In genomic region chr14:74946659-74947281, GRCh38 we compare ENCODE assay signal across 9 cellular contexts. TPM values are rescaled to one million over a fixed set of nuclear protein-coding genes. Genes with fewer than 3 reads are reported as not detected.
A peak's percentile ranks its signal among the peaks of the same experiment; 100 is the strongest.
DNase-seq lines count a peak whose midpoint lies in the region; ATAC-seq and TF ChIP-seq lines count a peak whose summit lies in the region.
"Had no signal": no experiment of that assay in that cellular context is flagged by ENCODE, and none has a peak within 500 bp of the region (broad histone marks: within the 10 kb centered on the region; RNA-seq: fewer than 3 reads in every experiment).

No MANE protein-coding gene starts in this region.

- no peaks in the 10 kb centered on the region for H3K36me3 Mint-ChIP-seq in activated naive CD4-positive, alpha-beta T cell treated with anti-CD3 and anti-CD28 coated beads, Interleukin-2, amount 10 ng/mL, durations not matched to agents 7 days and 5 days
- no peaks in the 10 kb centered on the region for H3K36me3 Mint-ChIP-seq in MCF 10A (ENCODE audit: insufficient read depth, unreplicated experiment)

- H3K27me3 ChIP-seq in lower lobe of right lung (ENCODE audit: low read depth) (no peaks in the 10 kb centered on the region), upper lobe of right lung (peaks cover 3% of the 10 kb centered on the region), testis (no peaks in the 10 kb centered on the region)

- no peak for TF ChIP-seq CTCF in MCF 10A (IDR thresholded peaks at IDR 0.05; ENCODE audit: unreplicated experiment)
- peak; percentile 4 for TF ChIP-seq CTCF in lower lobe of right lung (IDR thresholded peaks at IDR 0.05)
- TF ChIP-seq CTCF in upper lobe of right lung (IDR thresholded peaks at IDR 0.05), result peak; percentile 3
- TF ChIP-seq CTCF in testis (IDR thresholded peaks at IDR 0.05), result peak in 1 of 3 experiments; percentile 24

- no peak overlapping the region for H3K4me3 Mint-ChIP-seq in activated naive CD4-positive, alpha-beta T cell treated with anti-CD3 and anti-CD28 coated beads, Interleukin-2, amount 10 ng/mL, durations not matched to agents 7 days and 5 days
- no peak overlapping the region for H3K4me3 Mint-ChIP-seq in MCF 10A (ENCODE audit: unreplicated experiment)

- no peak for TF ChIP-seq POLR2A in testis (IDR thresholded peaks at IDR 0.05)

- POLR2A ChIA-PET in MCF 10A (lab: Yijun Ruan, JAX), result interaction anchor here (1.2 kb wide), 1 partner anchor 121 kb away, joined by 3 read pairs; no protein-coding TSS in a partner anchor

- peaks cover 30% of the 10 kb centered on the region for H3K27me3 Mint-ChIP-seq in activated naive CD4-positive, alpha-beta T cell treated with anti-CD3 and anti-CD28 coated beads, Interleukin-2, amount 10 ng/mL, durations not matched to agents 7 days and 5 days
- H3K27me3 Mint-ChIP-seq in MCF 10A (ENCODE audit: insufficient read depth, unreplicated experiment), result no peaks in the 10 kb centered on the region

- H3K27ac ChIP-seq in lower lobe of right lung (no peak overlapping the region), upper lobe of right lung (no peak overlapping the region), testis (peak overlapping the region in 1 of 2 donors; percentile 23)

- H3K9me3 Mint-ChIP-seq in activated naive CD4-positive, alpha-beta T cell treated with anti-CD3 and anti-CD28 coated beads, Interleukin-2, amount 10 ng/mL, durations not matched to agents 7 days and 5 days, result no peaks in the 10 kb centered on the region
- no peaks in the 10 kb centered on the region for H3K9me3 Mint-ChIP-seq in MCF 10A (ENCODE audit: unreplicated experiment)

- CTCF ChIA-PET in activated naive CD4-positive, alpha-beta T cell treated with anti-CD3 and anti-CD28 coated beads, Interleukin-2, amount 10 ng/mL, durations not matched to agents 7 days and 5 days (lab: Charles Lee), result interaction anchor here (0.8 to 5.0 kb wide), 18 partner anchors 12 to 357 kb away, joined by 3 to 88 read pairs (median 4); partner anchors contain the start of gene EIF2B2
- CTCF ChIA-PET in MCF 10A (lab: Yijun Ruan, JAX), result interaction anchor here (0.6 to 6.6 kb wide), 18 partner anchors 9 to 179 kb away, joined by 3 to 69 read pairs (median 4); partner anchors contain the start of genes MLH3 and ZC2HC1C

- H3K4me1 ChIP-seq in lower lobe of right lung (peaks cover 28% of the 10 kb centered on the region), upper lobe of right lung (peaks cover 13% of the 10 kb centered on the region), testis (peaks cover 6% of the 10 kb centered on the region)

- 44 to 57% methylated on average over 5 of the region's 5 CpGs for WGBS in testis, 2 donors

- ATAC-seq in lower lobe of right lung, result no peak
- ATAC-seq in upper lobe of right lung, result no peak
- no peak for ATAC-seq in HG03565 (IDR thresholded peaks at IDR 0.05; ENCODE audit: unreplicated experiment)

- no peaks in the 10 kb centered on the region for H3K9me3 ChIP-seq in lower lobe of right lung
- no peaks in the 10 kb centered on the region for H3K9me3 ChIP-seq in upper lobe of right lung
- no peaks in the 10 kb centered on the region for H3K9me3 ChIP-seq in testis

- H3K4me3 ChIP-seq in lower lobe of right lung (no peak overlapping the region), upper lobe of right lung (no peak overlapping the region), testis (no peak overlapping the region)

- no TSS peak for BruUV-seq in MCF 10A (replicated peaks; lab: Mats Ljungman, UMichigan)

- peak overlapping the region; percentile 42 for H3K27ac Mint-ChIP-seq in activated naive CD4-positive, alpha-beta T cell treated with anti-CD3 and anti-CD28 coated beads, Interleukin-2, amount 10 ng/mL, durations not matched to agents 7 days and 5 days
- H3K27ac Mint-ChIP-seq in MCF 10A (ENCODE audit: low read depth, unreplicated experiment), result peak overlapping the region; percentile 52

- H3K36me3 ChIP-seq in lower lobe of right lung (no peaks in the 10 kb centered on the region), upper lobe of right lung (no peaks in the 10 kb centered on the region), testis (ENCODE audit: low read depth, missing control alignments) (no peaks in the 10 kb centered on the region)

- intact Hi-C loops in MCF 10A (cut with micrococcal nuclease) (loop anchor here (1.0 to 10.0 kb wide), 3 partner anchors 56 to 358 kb away; partner anchors contain the start of gene EIF2B2), lower lobe of right lung (cut with DNase I) (no loop called here), upper lobe of right lung (cut with DNase I) (loop anchor here (10.0 kb wide), 1 partner anchor 138 kb away; no protein-coding TSS in a partner anchor), testis (cut with DNase I; ENCODE audit: low total_unique reads) (loop anchor here (10.0 kb wide), 1 partner anchor 118 kb away; the partner anchor contains the start of genes ACYP1 and ZC2HC1C)

- DNase-seq in activated naive CD4-positive, alpha-beta T cell treated with anti-CD3 and anti-CD28 coated beads, Interleukin-2, amount 10 ng/mL, durations not matched to agents 7 days and 5 days, result no peak
- no peak for DNase-seq in activated naive CD4-positive, alpha-beta T cell (lab: John Stamatoyannopoulos, UW)
- DNase-seq in MCF 10A (ENCODE audit: unreplicated experiment) (no peak), lower lobe of right lung (no peak), upper lobe of right lung (no peak), testis (no peak), EL (no peak)
- DNase-seq: NCI-H1417 treated with DMSO at 0.1 percent for 48 hours had no signal

- H3K4me1 Mint-ChIP-seq in activated naive CD4-positive, alpha-beta T cell treated with anti-CD3 and anti-CD28 coated beads, Interleukin-2, amount 10 ng/mL, durations not matched to agents 7 days and 5 days, result peaks cover 25% of the 10 kb centered on the region
- H3K4me1 Mint-ChIP-seq in MCF 10A (ENCODE audit: insufficient read depth, unreplicated experiment), result peaks cover 11% of the 10 kb centered on the region

RNA-seq across cellular contexts. Expression of gene PGF, which starts 8.6 kb away (rescaled TPM):
- total RNA-seq in MCF 10A (2022) (1.3 and 2.1 TPM in 2 replicates), lower lobe of right lung (3.0 TPM), upper lobe of right lung (4.7 TPM), testis (10 to 100 TPM in 1 of 2 donors, 1 to 10 TPM in 1; 6.5 to 11.5 TPM)
- 5.4 TPM for polyA plus RNA-seq in testis (ENCODE audit: insufficient read depth, low read depth, low replicate concordance)

RNA-seq across cellular contexts. Expression of gene RPS6KL1, which starts 23.7 kb away (rescaled TPM):
- 8.8 and 12.3 TPM in 2 replicates for total RNA-seq in MCF 10A (2022)
- 2.0 TPM for total RNA-seq in lower lobe of right lung
- 5.1 TPM for total RNA-seq in upper lobe of right lung
- total RNA-seq in testis, result 10 to 100 TPM; 22.5 to 22.9 TPM
- 41.8 TPM for polyA plus RNA-seq in testis (ENCODE audit: insufficient read depth, low read depth, low replicate concordance)

RNA-seq across cellular contexts. Expression of gene EIF2B2, which starts 56.0 kb away (rescaled TPM):
- total RNA-seq in MCF 10A (2022) (53.8 and 57.9 TPM in 2 replicates), lower lobe of right lung (30.4 TPM), upper lobe of right lung (34.8 TPM), testis (10 to 100 TPM; 39.4 to 40.4 TPM)
- polyA plus RNA-seq in testis (ENCODE audit: insufficient read depth, low read depth, low replicate concordance), result 124 TPM
